Comparison of ENCODE assay signal across 10 cellular contexts in genomic region chr1:183097438-183098051, GRCh38.
A peak's percentile ranks its signal among the peaks of the same experiment; 100 is the strongest.
DNase-seq lines count a peak whose midpoint lies in the region; ATAC-seq and TF ChIP-seq lines count a peak whose summit lies in the region.
"Had no signal": no experiment of that assay in that cellular context is flagged by ENCODE, and none has a peak within 500 bp of the region (broad histone marks: within the 10 kb centered on the region; RNA-seq: fewer than 3 reads in every experiment).

No MANE protein-coding gene starts in this region.

- no peaks in the 10 kb centered on the region for H3K36me3 ChIP-seq in Karpas-422 (ENCODE audit: insufficient read depth, low read length)
- peaks cover 0 to 6% (median 0%) of the 10 kb centered on the region in 4 donors for H3K36me3 ChIP-seq in esophagus muscularis mucosa
- H3K36me3 ChIP-seq in osteoblast (ENCODE audit: insufficient read depth, low read length), result peaks cover 21% of the 10 kb centered on the region

- H3K4me3 ChIP-seq in Karpas-422 (ENCODE audit: low read length), result no peak overlapping the region
- peak overlapping the region in 1 of 4 donors; percentile 13 for H3K4me3 ChIP-seq in esophagus muscularis mucosa
- H3K4me3 ChIP-seq in osteoblast (ENCODE audit: insufficient read depth, low read length), result no peak overlapping the region

- H3K27me3 ChIP-seq in Karpas-422 (ENCODE audit: low read length) (no peaks in the 10 kb centered on the region), esophagus muscularis mucosa (no peaks in the 10 kb centered on the region), osteoblast (ENCODE audit: insufficient read depth, low read length) (no peaks in the 10 kb centered on the region)

- H3K9ac ChIP-seq in Karpas-422 (ENCODE audit: low read length), result no peak overlapping the region

- 13% methylated on average over 3 of the region's 3 CpGs for WGBS in esophagus muscularis mucosa

- H3K4me1 ChIP-seq in Karpas-422 (ENCODE audit: low read length), result peaks cover 9% of the 10 kb centered on the region
- peaks cover 43 to 96% (median 93%) of the 10 kb centered on the region in 4 donors for H3K4me1 ChIP-seq in esophagus muscularis mucosa
- peaks cover 72% of the 10 kb centered on the region for H3K4me1 ChIP-seq in osteoblast (ENCODE audit: insufficient read depth, low read length)

- ATAC-seq in HG02588 (IDR thresholded peaks at IDR 0.05; ENCODE audit: unreplicated experiment), result no peak
- no peak for ATAC-seq in GM21529 (IDR thresholded peaks at IDR 0.05; ENCODE audit: unreplicated experiment)

- H2AFZ ChIP-seq in Karpas-422 (ENCODE audit: low read length) (no peak overlapping the region), osteoblast (ENCODE audit: low read length) (no peak overlapping the region)

- no peak for TF ChIP-seq CTCF in esophagus muscularis mucosa (IDR thresholded peaks at IDR 0.05)
- no peak for TF ChIP-seq CTCF in osteoblast (IDR thresholded peaks at IDR 0.05; ENCODE audit: extremely low read depth, low read depth, low read length)

- DNase-seq in AG20443 (ENCODE audit: low spot score) (peak; percentile 21), Karpas-422 (peak; percentile 7), esophagus muscularis mucosa (ENCODE audit: extremely low spot score) (no peak), osteoblast (ENCODE audit: insufficient read length, low spot score, missing footprints) (no peak), NCI-H1092 (lab: John Stamatoyannopoulos, UW) (no peak), activated T-cell treated with anti-CD3 and anti-CD28 coated beads for 4 hours (no peak)
- DNase-seq: DND-41, NCI-H2227 treated with DMSO at 0.1 percent for 48 hours had no signal

- H3K9me2 ChIP-seq in Karpas-422 (replicated peaks; ENCODE audit: insufficient read depth, low read length), result no peaks in the 10 kb centered on the region

- H3K4me2 ChIP-seq in Karpas-422 (ENCODE audit: low read depth, low read length, poor library complexity, severe bottlenecking), result no peak overlapping the region
- H3K4me2 ChIP-seq in osteoblast (ENCODE audit: insufficient read depth, low read length), result peak overlapping the region; percentile 32

- intact Hi-C loops in esophagus muscularis mucosa (cut with DNase I), result no loop called here

- H3K79me2 ChIP-seq in Karpas-422 (ENCODE audit: low read length) (no peaks in the 10 kb centered on the region), osteoblast (ENCODE audit: insufficient read depth, low read length) (peaks cover 100% of the 10 kb centered on the region)

- H3K9me3 ChIP-seq in Karpas-422 (ENCODE audit: low read length) (no peaks in the 10 kb centered on the region), esophagus muscularis mucosa (no peaks in the 10 kb centered on the region), osteoblast (ENCODE audit: low read depth, low read length) (no peaks in the 10 kb centered on the region)

- H4K20me1 ChIP-seq in Karpas-422 (ENCODE audit: insufficient read depth, low read depth, low read length) (peaks cover 7% of the 10 kb centered on the region; the same call in 1 of the 2 replicates), osteoblast (ENCODE audit: insufficient read depth, low read length) (peaks cover 64% of the 10 kb centered on the region)

- TF ChIP-seq EP300 in esophagus muscularis mucosa (IDR thresholded peaks at IDR 0.05), result no peak

- TF ChIP-seq POLR2A in esophagus muscularis mucosa (IDR thresholded peaks at IDR 0.05; ENCODE audit: low read depth), result no peak

- H3K27ac ChIP-seq in Karpas-422 (ENCODE audit: low read length) (no peak overlapping the region), esophagus muscularis mucosa (replicated peaks in 1 of 4) (peak overlapping the region; percentile 51 to 70 (median 60)), osteoblast (ENCODE audit: low read depth, low read length) (peak overlapping the region; percentile 74)

Comparison
In these comparisons a context has a peak if more than half of its experiments do, and no peak if none do; other contexts are left out.
1. DNase-seq: peak in AG20443 (single experiment) and Karpas-422 (single experiment); none in esophagus muscularis mucosa (single experiment), osteoblast (single experiment), NCI-H1092 (single experiment) and activated T-cell treated with anti-CD3 and anti-CD28 coated beads for 4 hours (single experiment).